15 cellular contexts compared by ENCODE assay signal in the genomic region with DNA sequence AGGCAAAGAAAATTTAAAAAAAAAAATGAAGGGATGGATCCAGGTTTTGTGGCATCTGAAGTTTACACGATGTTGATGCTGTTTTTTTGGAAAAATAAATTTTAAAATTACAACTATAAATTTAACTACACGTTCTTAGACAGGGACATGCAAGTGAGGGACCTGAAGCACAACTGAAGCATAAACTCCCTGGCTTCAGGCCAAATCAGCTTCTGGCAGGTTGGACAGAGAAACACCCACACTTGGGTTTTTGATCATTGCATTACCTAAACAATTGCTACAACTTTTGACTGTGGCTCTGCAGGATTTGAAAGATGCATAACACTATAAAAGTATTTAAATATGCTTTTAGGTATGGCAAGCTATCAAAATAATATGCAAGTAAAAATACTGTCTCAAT.
"Had no signal": no experiment of that assay in that cellular context is flagged by ENCODE, and none has a peak within 500 bp of the region (broad histone marks: within the 10 kb centered on the region; RNA-seq: fewer than 3 reads in every experiment).

No MANE protein-coding gene starts in this region.

- H3K27ac ChIP-seq: esophagus squamous epithelium, lower lobe of right lung, skin epidermis, stomach, thoracic aorta, uterus had no signal

- H3K4me3 ChIP-seq: esophagus squamous epithelium, lower lobe of right lung, skin epidermis, stomach, thoracic aorta, uterus had no signal

- DNase-seq: activated CD4-positive, alpha-beta T cell treated with anti-CD3 and anti-CD28 coated beads, Interleukin-2, amount 50 U/mL, for 1 hour; activated naive CD4-positive, alpha-beta T cell treated with anti-CD3 and anti-CD28 coated beads for 36 hours; activated T-cell treated with anti-CD3 and anti-CD28 coated beads for 4 hours; esophagus squamous epithelium; foreskin fibroblast; glutamatergic neuron; immature natural killer cell; lower lobe of right lung; midbrain; naive B cell; stomach; uterus had no signal

- H3K4me1 ChIP-seq: esophagus squamous epithelium, lower lobe of right lung, stomach, uterus had no signal

- H3K36me3 ChIP-seq: esophagus squamous epithelium, lower lobe of right lung, stomach, thoracic aorta, uterus had no signal

- H3K9me3 ChIP-seq: esophagus squamous epithelium, lower lobe of right lung, stomach, thoracic aorta, uterus had no signal

- H3K27me3 ChIP-seq: esophagus squamous epithelium, stomach, uterus had no signal

- ATAC-seq: activated T-helper 17 cell treated with anti-CD3 and anti-CD28 coated beads, Interleukin-2, amount 50 U/mL, for 72 hours; lower lobe of right lung had no signal
